ENCODE assay signal across 1 cellular context in the genomic region with DNA sequence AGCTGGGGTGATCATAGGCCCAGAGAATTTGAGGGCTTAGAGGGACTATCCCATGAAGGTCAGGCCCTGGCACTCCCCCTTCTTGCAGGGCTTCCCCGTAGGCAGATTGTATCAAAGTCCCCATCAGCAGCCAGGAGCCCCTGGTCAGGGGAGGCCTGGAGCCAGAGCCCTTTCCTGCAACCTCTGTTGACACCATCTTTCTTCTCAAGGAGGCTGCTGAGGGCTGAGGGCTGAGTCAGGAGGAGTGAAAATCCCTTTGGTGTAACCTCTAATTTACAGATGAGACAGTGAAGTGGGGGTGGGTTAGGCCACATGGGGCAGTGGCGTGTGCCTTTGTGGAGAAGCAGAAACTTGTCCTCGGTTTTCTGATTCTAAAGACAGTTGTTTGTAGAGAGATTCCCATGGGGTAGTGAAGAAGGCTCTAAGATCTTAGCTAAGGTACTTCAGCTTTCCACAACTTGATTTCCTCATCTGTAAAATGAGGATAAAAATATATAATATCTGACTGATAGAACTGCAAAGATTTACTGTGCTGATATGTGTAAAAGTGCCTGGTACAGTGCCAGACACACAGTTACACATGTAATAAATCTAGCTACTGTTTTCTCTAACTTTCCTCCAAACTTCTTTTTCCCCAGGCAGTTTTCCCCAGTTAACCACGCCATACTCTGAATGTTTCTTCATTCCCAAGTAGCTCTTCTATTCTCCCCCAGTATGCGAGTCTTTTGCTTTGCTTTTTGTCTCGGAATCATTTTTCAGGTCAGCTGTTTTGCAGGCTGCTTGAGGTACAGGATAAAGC.
TF ChIP-seq lines count a peak whose summit lies in the region.

No MANE protein-coding gene starts in this region.

TF ChIP-seq in GM12878, 131 proteins besides CTCF, POLR2A, EP300 and RAD21 (continues in another document):
- TF ChIP-seq DPF2 (IDR thresholded peaks at IDR 0.05) (no peak), MTA2 (IDR thresholded peaks at IDR 0.05; ENCODE audit: low read depth) (peak; percentile 40; the same call in 1 of the 2 replicates), IKZF1 (conservative IDR thresholded peaks at IDR 0.05) (peak; percentile 32), GABPA (IDR thresholded peaks at IDR 0.05; ENCODE audit: low read depth) (no peak), ZNF24 (IDR thresholded peaks at IDR 0.05) (no peak), MXI1 (IDR thresholded peaks at IDR 0.05; ENCODE audit: low read depth, low read length) (no peak), JUNB (IDR thresholded peaks at IDR 0.05) (no peak), POLR2AphosphoS5 (IDR thresholded peaks at IDR 0.05; ENCODE audit: low read length) (no peak), ZNF622 (IDR thresholded peaks at IDR 0.05) (no peak), PAX5 (IDR thresholded peaks at IDR 0.05; ENCODE audit: borderline replicate concordance, low read depth, low read length) (no peak), CREB1 (IDR thresholded peaks at IDR 0.05; ENCODE audit: low read depth) (no peak), SKIL (IDR thresholded peaks at IDR 0.05; ENCODE audit: low read depth, poor library complexity, severe bottlenecking) (no peak), CEBPZ (IDR thresholded peaks at IDR 0.05; ENCODE audit: low read depth, low read length) (no peak), TCF3 (IDR thresholded peaks at IDR 0.05; ENCODE audit: borderline replicate concordance, insufficient read depth, low read depth, low read length) (no peak), KAT2A (conservative IDR thresholded peaks at IDR 0.05; ENCODE audit: control insufficient read depth, low read depth, low read length) (no peak), HCFC1 (IDR thresholded peaks at IDR 0.05; ENCODE audit: low read length) (no peak), HDGF (IDR thresholded peaks at IDR 0.05) (no peak), NR2C1 (IDR thresholded peaks at IDR 0.05) (no peak), BCL3 (IDR thresholded peaks at IDR 0.05; ENCODE audit: borderline replicate concordance, insufficient read depth, low read depth, low read length, poor library complexity, severe bottlenecking) (no peak), RUNX3 (IDR thresholded peaks at IDR 0.05; ENCODE audit: low read length) (peak; percentile 13; the same call in 1 of the 2 replicates), ZNF217 (IDR thresholded peaks at IDR 0.05) (0 out of 2 replicates have a peak, but pooled peaks have one; percentile 42), GATAD2B (conservative IDR thresholded peaks at IDR 0.05; ENCODE audit: low read depth) (no peak), BACH1 (IDR thresholded peaks at IDR 0.05; ENCODE audit: borderline replicate concordance) (no peak), BRCA1 (IDR thresholded peaks at IDR 0.05; ENCODE audit: low read depth, low read length) (no peak), POU2F2 (IDR thresholded peaks at IDR 0.05; ENCODE audit: borderline replicate concordance, low read depth, low read length) (no peak), ATF3 (IDR thresholded peaks at IDR 0.05; ENCODE audit: borderline replicate concordance, extremely low read depth, low read depth, low read length) (no peak), BHLHE40 (IDR thresholded peaks at IDR 0.05; ENCODE audit: borderline replicate concordance in 1 of 2, low read depth in 2 of 2, low read length in 1 of 2) (peak; percentile 41 to 68; a peak in 1 of 4 replicates), ZBTB4 (CRISPR knock-in tag; IDR thresholded peaks at IDR 0.05) (no peak), WRNIP1 (IDR thresholded peaks at IDR 0.05; ENCODE audit: borderline replicate concordance, low read depth, low read length) (no peak), CHD1 (IDR thresholded peaks at IDR 0.05; ENCODE audit: low read depth, low read length) (no peak)
- TF ChIP-seq, protein P1, sequence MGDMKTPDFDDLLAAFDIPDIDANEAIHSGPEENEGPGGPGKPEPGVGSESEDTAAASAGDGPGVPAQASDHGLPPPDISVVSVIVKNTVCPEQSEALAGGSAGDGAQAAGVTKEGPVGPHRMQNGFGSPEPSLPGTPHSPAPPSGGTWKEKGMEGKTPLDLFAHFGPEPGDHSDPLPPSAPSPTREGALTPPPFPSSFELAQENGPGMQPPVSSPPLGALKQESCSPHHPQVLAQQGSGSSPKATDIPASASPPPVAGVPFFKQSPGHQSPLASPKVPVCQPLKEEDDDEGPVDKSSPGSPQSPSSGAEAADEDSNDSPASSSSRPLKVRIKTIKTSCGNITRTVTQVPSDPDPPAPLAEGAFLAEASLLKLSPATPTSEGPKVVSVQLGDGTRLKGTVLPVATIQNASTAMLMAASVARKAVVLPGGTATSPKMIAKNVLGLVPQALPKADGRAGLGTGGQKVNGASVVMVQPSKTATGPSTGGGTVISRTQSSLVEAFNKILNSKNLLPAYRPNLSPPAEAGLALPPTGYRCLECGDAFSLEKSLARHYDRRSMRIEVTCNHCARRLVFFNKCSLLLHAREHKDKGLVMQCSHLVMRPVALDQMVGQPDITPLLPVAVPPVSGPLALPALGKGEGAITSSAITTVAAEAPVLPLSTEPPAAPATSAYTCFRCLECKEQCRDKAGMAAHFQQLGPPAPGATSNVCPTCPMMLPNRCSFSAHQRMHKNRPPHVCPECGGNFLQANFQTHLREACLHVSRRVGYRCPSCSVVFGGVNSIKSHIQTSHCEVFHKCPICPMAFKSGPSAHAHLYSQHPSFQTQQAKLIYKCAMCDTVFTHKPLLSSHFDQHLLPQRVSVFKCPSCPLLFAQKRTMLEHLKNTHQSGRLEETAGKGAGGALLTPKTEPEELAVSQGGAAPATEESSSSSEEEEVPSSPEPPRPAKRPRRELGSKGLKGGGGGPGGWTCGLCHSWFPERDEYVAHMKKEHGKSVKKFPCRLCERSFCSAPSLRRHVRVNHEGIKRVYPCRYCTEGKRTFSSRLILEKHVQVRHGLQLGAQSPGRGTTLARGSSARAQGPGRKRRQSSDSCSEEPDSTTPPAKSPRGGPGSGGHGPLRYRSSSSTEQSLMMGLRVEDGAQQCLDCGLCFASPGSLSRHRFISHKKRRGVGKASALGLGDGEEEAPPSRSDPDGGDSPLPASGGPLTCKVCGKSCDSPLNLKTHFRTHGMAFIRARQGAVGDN (IDR thresholded peaks at IDR 0.05) = peak; percentile 76; the same call in 1 of the 2 replicates
- TF ChIP-seq, protein P2, sequence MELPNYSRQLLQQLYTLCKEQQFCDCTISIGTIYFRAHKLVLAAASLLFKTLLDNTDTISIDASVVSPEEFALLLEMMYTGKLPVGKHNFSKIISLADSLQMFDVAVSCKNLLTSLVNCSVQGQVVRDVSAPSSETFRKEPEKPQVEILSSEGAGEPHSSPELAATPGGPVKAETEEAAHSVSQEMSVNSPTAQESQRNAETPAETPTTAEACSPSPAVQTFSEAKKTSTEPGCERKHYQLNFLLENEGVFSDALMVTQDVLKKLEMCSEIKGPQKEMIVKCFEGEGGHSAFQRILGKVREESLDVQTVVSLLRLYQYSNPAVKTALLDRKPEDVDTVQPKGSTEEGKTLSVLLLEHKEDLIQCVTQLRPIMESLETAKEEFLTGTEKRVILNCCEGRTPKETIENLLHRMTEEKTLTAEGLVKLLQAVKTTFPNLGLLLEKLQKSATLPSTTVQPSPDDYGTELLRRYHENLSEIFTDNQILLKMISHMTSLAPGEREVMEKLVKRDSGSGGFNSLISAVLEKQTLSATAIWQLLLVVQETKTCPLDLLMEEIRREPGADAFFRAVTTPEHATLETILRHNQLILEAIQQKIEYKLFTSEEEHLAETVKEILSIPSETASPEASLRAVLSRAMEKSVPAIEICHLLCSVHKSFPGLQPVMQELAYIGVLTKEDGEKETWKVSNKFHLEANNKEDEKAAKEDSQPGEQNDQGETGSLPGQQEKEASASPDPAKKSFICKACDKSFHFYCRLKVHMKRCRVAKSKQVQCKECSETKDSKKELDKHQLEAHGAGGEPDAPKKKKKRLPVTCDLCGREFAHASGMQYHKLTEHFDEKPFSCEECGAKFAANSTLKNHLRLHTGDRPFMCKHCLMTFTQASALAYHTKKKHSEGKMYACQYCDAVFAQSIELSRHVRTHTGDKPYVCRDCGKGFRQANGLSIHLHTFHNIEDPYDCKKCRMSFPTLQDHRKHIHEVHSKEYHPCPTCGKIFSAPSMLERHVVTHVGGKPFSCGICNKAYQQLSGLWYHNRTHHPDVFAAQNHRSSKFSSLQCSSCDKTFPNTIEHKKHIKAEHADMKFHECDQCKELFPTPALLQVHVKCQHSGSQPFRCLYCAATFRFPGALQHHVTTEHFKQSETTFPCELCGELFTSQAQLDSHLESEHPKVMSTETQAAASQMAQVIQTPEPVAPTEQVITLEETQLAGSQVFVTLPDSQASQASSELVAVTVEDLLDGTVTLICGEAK (IDR thresholded peaks at IDR 0.05; ENCODE audit: borderline replicate concordance) = no peak
- TF ChIP-seq, protein P3, sequence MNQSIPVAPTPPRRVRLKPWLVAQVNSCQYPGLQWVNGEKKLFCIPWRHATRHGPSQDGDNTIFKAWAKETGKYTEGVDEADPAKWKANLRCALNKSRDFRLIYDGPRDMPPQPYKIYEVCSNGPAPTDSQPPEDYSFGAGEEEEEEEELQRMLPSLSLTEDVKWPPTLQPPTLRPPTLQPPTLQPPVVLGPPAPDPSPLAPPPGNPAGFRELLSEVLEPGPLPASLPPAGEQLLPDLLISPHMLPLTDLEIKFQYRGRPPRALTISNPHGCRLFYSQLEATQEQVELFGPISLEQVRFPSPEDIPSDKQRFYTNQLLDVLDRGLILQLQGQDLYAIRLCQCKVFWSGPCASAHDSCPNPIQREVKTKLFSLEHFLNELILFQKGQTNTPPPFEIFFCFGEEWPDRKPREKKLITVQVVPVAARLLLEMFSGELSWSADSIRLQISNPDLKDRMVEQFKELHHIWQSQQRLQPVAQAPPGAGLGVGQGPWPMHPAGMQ (IDR thresholded peaks at IDR 0.05; ENCODE audit: borderline replicate concordance) = no peak
